ENCODE assay signal across 17 cellular contexts in genomic region chr9:114400772-114401171, GRCh38.
"Had no signal": no experiment of that assay in that cellular context is flagged by ENCODE, and none has a peak within 500 bp of the region (broad histone marks: within the 10 kb centered on the region; RNA-seq: fewer than 3 reads in every experiment).

No MANE protein-coding gene starts in this region.

- H3K27ac ChIP-seq: ascending aorta, coronary artery, esophagus muscularis mucosa, left ventricle myocardium inferior, thoracic aorta had no signal

- H3K4me3 ChIP-seq: adrenal gland, ascending aorta, coronary artery, esophagus muscularis mucosa, left ventricle myocardium inferior, thoracic aorta had no signal

- FAIRE-seq: frontal cortex had no signal

- H3K27me3 ChIP-seq: adrenal gland, ascending aorta, esophagus muscularis mucosa had no signal

- H3K9me3 ChIP-seq: adrenal gland, ascending aorta, esophagus muscularis mucosa, left ventricle myocardium inferior, thoracic aorta had no signal

- DNase-seq: activated CD4-positive, alpha-beta T cell treated with anti-CD3 and anti-CD28 coated beads for 1 hour; activated gamma-delta T cell treated with Interleukin-2 at 50 U/mL for 16 hours; activated T-cell treated with anti-CD3 and anti-CD28 coated beads, Interleukin-2, amount 50 U/mL, for 1 hour; adrenal gland; cerebellar nuclear complex; hypothalamus; left ventricle myocardium inferior; nephron progenitor cell; stimulated activated CD4-positive, alpha-beta T cell treated with anti-CD3 and anti-CD28 coated beads, Interleukin-4, amount 100 ng/mL, for 1 hour; stimulated activated naive CD4-positive, alpha-beta T cell treated with Interleukin-2 at 50 U/mL for 16 hours; SW 1271; T-helper 2 cell had no signal

- H3K36me3 ChIP-seq: ascending aorta, left ventricle myocardium inferior, thoracic aorta had no signal
